25 cellular contexts compared by ENCODE assay signal in the genomic region with DNA sequence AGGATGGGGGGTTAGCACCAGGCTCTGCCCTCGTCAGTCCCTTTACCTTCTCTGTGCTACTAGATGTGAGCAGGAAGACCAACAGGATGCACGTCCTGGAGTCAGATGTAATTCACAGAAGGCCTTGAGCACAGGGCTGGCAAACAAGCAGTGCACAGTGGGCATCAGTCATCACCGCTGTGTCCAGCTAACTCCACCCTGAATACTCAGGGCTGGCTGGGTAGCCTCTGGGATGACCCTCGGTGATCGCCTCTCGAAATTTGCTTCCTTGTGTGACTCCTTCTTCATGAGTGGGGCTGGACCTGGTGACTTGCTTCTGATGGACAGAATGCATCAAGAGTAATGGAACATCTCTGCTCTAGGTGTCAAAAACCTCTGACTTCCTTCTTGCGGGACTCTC.
DNase-seq lines count a peak whose midpoint lies in the region; TF ChIP-seq lines count a peak whose summit lies in the region.
"Had no signal": no experiment of that assay in that cellular context is flagged by ENCODE, and none has a peak within 500 bp of the region (broad histone marks: within the 10 kb centered on the region; RNA-seq: fewer than 3 reads in every experiment).

No MANE protein-coding gene starts in this region.

- H3K4me1 ChIP-seq in BLaER1 treated with 17β-estradiol and CSF1 and Interleukin-3, amounts not matched to agents 10 nM and 100 nM, result peaks cover 37 to 64% (median 52%) of the 10 kb centered on the region in 10 experiments
- H3K4me1 ChIP-seq in thyroid gland (peaks cover 35 to 45% of the 10 kb centered on the region in 2 donors), Karpas-422 (ENCODE audit: low read length) (no peaks in the 10 kb centered on the region)

- no peaks in the 10 kb centered on the region for H4K20me1 ChIP-seq in BLaER1 treated with 17β-estradiol and CSF1 and Interleukin-3, amounts not matched to agents 10 nM and 100 nM
- H4K20me1 ChIP-seq in Karpas-422 (ENCODE audit: insufficient read depth, low read depth, low read length), result no peaks in the 10 kb centered on the region

- H3K27ac ChIP-seq in BLaER1 treated with 17β-estradiol and CSF1 and Interleukin-3, amounts not matched to agents 10 nM and 100 nM, result peak overlapping the region in 8 of 11 experiments; percentile 75 to 93 (median 86); a peak in 15 of 22 replicates
- H3K27ac ChIP-seq in WERI-Rb-1 (no peak overlapping the region), thyroid gland (peak overlapping the region in 2 of 3 donors; percentile 80 to 84), Karpas-422 (ENCODE audit: low read length) (no peak overlapping the region)
- H3K27ac ChIP-seq: C4-2B, GM23248 had no signal

- DNase-seq in WERI-Rb-1 (peak; percentile 2), islet precursor cell (peak; percentile 18), thyroid gland (no peak), NCI-H187 (lab: John Stamatoyannopoulos, UW) (no peak), CD14-positive monocyte (ENCODE audit: low spot score) (no peak), Karpas-422 (no peak)
- DNase-seq: AML-193; Calu3; CD8-positive, alpha-beta memory T cell; DMS153; DND-41; GM23248; H7; MV-4-11; NCI-H1105 treated with DMSO at 0.1 percent for 48 hours; NCI-H146; NCI-H2029; NCI-H446 treated with DMSO at 0.1 percent for 48 hours; NCI-H526; NCI-H82; NK-92 treated with Interleukin-12 subunit alpha and Interleukin-12 subunit beta, amount 100 ng/mL, for 24 hours; PC-3; SHP77 had no signal

- H3K4me3 Mint-ChIP-seq in CD14-positive monocyte, result no peak overlapping the region
- H3K4me3 Mint-ChIP-seq: CD8-positive, alpha-beta memory T cell had no signal

- no peak overlapping the region for H3K27ac Mint-ChIP-seq in CD14-positive monocyte
- H3K27ac Mint-ChIP-seq: CD8-positive, alpha-beta memory T cell had no signal

- TF ChIP-seq POLR2A in thyroid gland (IDR thresholded peaks at IDR 0.05), result no peak

- H3K9ac ChIP-seq in BLaER1 treated with 17β-estradiol and CSF1 and Interleukin-3, amounts not matched to agents 10 nM and 100 nM, result 0 out of 22 replicates have a peak overlapping the region, but pooled peaks of 2 of the 11 experiments have one; percentile 80 to 82
- H3K9ac ChIP-seq in Karpas-422 (ENCODE audit: low read length), result no peak overlapping the region
- H3K9ac ChIP-seq: GM23248 had no signal

- intact Hi-C loops in thyroid gland (cut with DNase I) (no loop called here), CD14-positive monocyte (cut with micrococcal nuclease) (no loop called here)

- no peaks in the 10 kb centered on the region for H3K36me3 Mint-ChIP-seq in CD14-positive monocyte
- H3K36me3 Mint-ChIP-seq: CD8-positive, alpha-beta memory T cell had no signal

- H3K9me2 ChIP-seq in Karpas-422 (replicated peaks; ENCODE audit: insufficient read depth, low read length), result no peaks in the 10 kb centered on the region

- no peaks in the 10 kb centered on the region for H3K27me3 ChIP-seq in BLaER1 treated with 17β-estradiol and CSF1 and Interleukin-3, amounts not matched to agents 10 nM and 100 nM
- no peaks in the 10 kb centered on the region for H3K27me3 ChIP-seq in WERI-Rb-1 (ENCODE audit: insufficient read depth, low read depth, severe bottlenecking)
- no peaks in the 10 kb centered on the region for H3K27me3 ChIP-seq in thyroid gland
- H3K27me3 ChIP-seq in Karpas-422 (ENCODE audit: low read length), result no peaks in the 10 kb centered on the region

- no peaks in the 10 kb centered on the region for H3K36me3 ChIP-seq in BLaER1 treated with 17β-estradiol and CSF1 and Interleukin-3, amounts not matched to agents 10 nM and 100 nM
- H3K36me3 ChIP-seq in WERI-Rb-1 (no peaks in the 10 kb centered on the region; the same call in 1 of the 2 replicates), thyroid gland (no peaks in the 10 kb centered on the region), Karpas-422 (ENCODE audit: insufficient read depth, low read length) (no peaks in the 10 kb centered on the region)

- peaks cover 8% of the 10 kb centered on the region for H3K4me1 Mint-ChIP-seq in CD14-positive monocyte
- H3K4me1 Mint-ChIP-seq: CD8-positive, alpha-beta memory T cell had no signal

- H2AFZ ChIP-seq in Karpas-422 (ENCODE audit: low read length), result no peak overlapping the region
- H2AFZ ChIP-seq: GM23248 had no signal

- no peaks in the 10 kb centered on the region for H3K9me3 ChIP-seq in BLaER1 treated with 17β-estradiol and CSF1 and Interleukin-3, amounts not matched to agents 10 nM and 100 nM (replicated peaks in 1 of 11)
- H3K9me3 ChIP-seq in WERI-Rb-1 (ENCODE audit: severe bottlenecking) (no peaks in the 10 kb centered on the region), thyroid gland (no peaks in the 10 kb centered on the region), Karpas-422 (ENCODE audit: low read length) (no peaks in the 10 kb centered on the region)

- no peaks in the 10 kb centered on the region for H3K79me2 ChIP-seq in Karpas-422 (ENCODE audit: low read length)

- no peaks in the 10 kb centered on the region for H3K9me3 Mint-ChIP-seq in CD14-positive monocyte

- H3K4me2 ChIP-seq in BLaER1 treated with 17β-estradiol and CSF1 and Interleukin-3, amounts not matched to agents 10 nM and 100 nM, result peak overlapping the region; percentile 48 to 86 (median 79); a peak in 18 of 22 replicates
- no peak overlapping the region for H3K4me2 ChIP-seq in Karpas-422 (ENCODE audit: low read depth, low read length, poor library complexity, severe bottlenecking)

- peaks cover 5 to 9% (median 7%) of the 10 kb centered on the region in 3 donors for H3K27me3 Mint-ChIP-seq in CD14-positive monocyte (ENCODE audit: low read depth in 3 of 3)

- H3K4me3 ChIP-seq in BLaER1 treated with 17β-estradiol and CSF1 and Interleukin-3, amounts not matched to agents 10 nM and 100 nM, result no peak overlapping the region
- H3K4me3 ChIP-seq in WERI-Rb-1 (ENCODE audit: low read depth, low read length), result no peak overlapping the region
- H3K4me3 ChIP-seq in thyroid gland (replicated peaks in 1 of 3), result no peak overlapping the region
- H3K4me3 ChIP-seq in Karpas-422 (ENCODE audit: low read length), result no peak overlapping the region
- H3K4me3 ChIP-seq: GM23248 had no signal

- TF ChIP-seq CTCF in WERI-Rb-1 (IDR thresholded peaks at IDR 0.05; ENCODE audit: low read depth, low read length) (no peak), thyroid gland (IDR thresholded peaks at IDR 0.05) (no peak), CD14-positive monocyte (IDR thresholded peaks at IDR 0.05) (no peak)

- 92 to 94% methylated on average over 7 of the region's 7 CpGs for WGBS in thyroid gland, 2 donors

Comparison
In these comparisons a context has a peak if more than half of its experiments do, and no peak if none do; other contexts are left out.
1. H3K27ac ChIP-seq: peak in BLaER1 treated with 17β-estradiol and CSF1 and Interleukin-3, amounts not matched to agents 10 nM and 100 nM (8 of 11) and thyroid gland (2 of 3); none in WERI-Rb-1 (single experiment) and Karpas-422 (single experiment).
2. DNase-seq: peak in WERI-Rb-1 (single experiment) and islet precursor cell (single experiment); none in thyroid gland (0 of 2), NCI-H187 (0 of 2), CD14-positive monocyte (single experiment) and Karpas-422 (single experiment).